ENCODE assay signal across 8 cellular contexts in the genomic region with DNA sequence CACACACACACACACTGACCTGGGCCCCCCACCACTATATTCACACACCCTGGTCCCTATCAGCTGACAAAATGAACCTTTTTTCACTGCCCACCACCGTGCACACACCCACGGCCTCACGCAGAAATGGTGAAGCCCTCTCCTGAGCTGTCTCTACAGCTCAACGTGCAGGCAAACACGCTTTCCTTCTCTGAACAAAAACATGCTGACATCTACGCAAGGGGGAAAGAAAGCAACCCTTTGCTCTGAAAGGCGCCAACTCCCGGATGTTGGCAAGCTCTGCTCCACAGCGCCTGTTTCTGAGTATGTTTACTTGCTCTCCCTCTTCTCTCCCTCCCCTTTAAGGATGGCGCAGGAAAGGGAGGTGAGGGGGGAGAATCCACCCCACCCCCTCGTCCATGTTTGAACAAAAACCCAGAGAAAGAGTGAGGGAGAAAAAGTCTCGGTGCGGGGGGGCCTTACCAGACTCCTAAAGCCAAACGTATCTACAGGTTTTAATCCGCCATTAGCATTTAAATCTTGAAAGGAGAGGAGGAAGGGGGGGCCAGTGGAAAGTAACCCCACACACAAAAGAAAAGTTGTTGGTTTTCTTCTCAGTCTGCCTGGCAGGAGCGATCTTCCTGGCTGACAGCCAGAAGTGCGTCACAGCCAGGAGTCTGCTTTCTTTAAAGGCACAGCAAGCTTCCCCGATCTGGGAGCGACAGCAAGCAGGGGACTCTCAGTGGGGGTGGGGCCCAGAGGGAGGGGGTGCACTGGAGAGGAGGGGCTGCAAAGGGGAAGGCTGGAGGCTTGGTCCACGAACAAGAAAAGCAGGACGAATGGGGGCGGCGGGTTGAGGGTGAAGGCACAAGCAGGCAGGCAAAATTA. TPM values are rescaled to one million over a fixed set of nuclear protein-coding genes. Genes with fewer than 3 reads are reported as not detected.
A peak's percentile ranks its signal among the peaks of the same experiment; 100 is the strongest.
DNase-seq lines count a peak whose midpoint lies in the region; ATAC-seq and TF ChIP-seq lines count a peak whose summit lies in the region.

No MANE protein-coding gene starts in this region.

- peak overlapping the region; percentile 85 to 97 for H3K9ac ChIP-seq in colonic mucosa (ENCODE audit: low read depth in 2 of 2, low read length in 2 of 2)

- DNase-seq in A172 (ENCODE audit: low spot score) (peak; percentile 84), GM20000 (ENCODE audit: low spot score) (peak; percentile 55), NCI-H2171 treated with DMSO at 0.1 percent for 48 hours (lab: John Stamatoyannopoulos, UW) (peak; percentile 95), colonic mucosa (peak; percentile 97), kidney tubule cell (ENCODE audit: low spot score) (peak; percentile 89)
- peak; percentile 72 to 75 for DNase-seq in activated CD4-positive, alpha-beta T cell treated with anti-CD3 and anti-CD28 coated beads for 4 hours
- peak; percentile 56 to 59 for DNase-seq in stimulated activated CD4-positive, alpha-beta T cell treated with anti-CD3 and anti-CD28 coated beads, Interleukin-15, amount 100 ng/mL, for 1 hour (ENCODE audit: low read depth in 1 of 2, low spot score in 1 of 2)

- H3K27ac ChIP-seq in colonic mucosa, result peak overlapping the region; percentile 99

- no peaks in the 10 kb centered on the region for H3K27me3 ChIP-seq in colonic mucosa

- peak overlapping the region; percentile 37 for H3K4me3 ChIP-seq in colonic mucosa

- no peak for ATAC-seq in GM21786 (IDR thresholded peaks at IDR 0.05; ENCODE audit: unreplicated experiment)

- no peak for TF ChIP-seq CTCF in GM20000 (IDR thresholded peaks at IDR 0.05; ENCODE audit: extremely low read depth, missing control alignments)
- no peak for TF ChIP-seq CTCF in colonic mucosa (IDR thresholded peaks at IDR 0.05)

- no peaks in the 10 kb centered on the region for H3K9me3 ChIP-seq in colonic mucosa

- no peaks in the 10 kb centered on the region for H3K36me3 ChIP-seq in colonic mucosa

- peaks cover 18% of the 10 kb centered on the region for H3K4me1 ChIP-seq in colonic mucosa

- intact Hi-C loops in colonic mucosa (cut with DNase I), result no loop called here

RNA-seq across cellular contexts. Expression of a gene that starts 39.6 kb away (rescaled TPM):
- total RNA-seq in A172 (2014; rRNA removed; shearing (Covaris generic)), result 113 and 161 TPM in 2 replicates
- total RNA-seq in colonic mucosa, result 100 to 1,000 TPM; 154 to 158 TPM

RNA-seq across cellular contexts. Expression of a gene that starts 39.9 kb away (rescaled TPM):
- 10.9 and 20.3 TPM in 2 replicates for total RNA-seq in A172 (2014; rRNA removed; shearing (Covaris generic))
- 10 to 100 TPM in 1 of 2 donors, 1 to 10 TPM in 1; 6.2 to 10.9 TPM for total RNA-seq in colonic mucosa

RNA-seq across cellular contexts. Expression of a gene that starts 42.0 kb away (rescaled TPM):
- total RNA-seq in A172 (2014; rRNA removed; shearing (Covaris generic)), result 1.6 and 3.9 TPM in 2 replicates
- total RNA-seq in colonic mucosa, result 1 to 10 TPM; 5.6 to 9.0 TPM
